In genomic region chr7:158248816-158249215, GRCh38 we compare ENCODE assay signal across 14 cellular contexts.
A peak's percentile ranks its signal among the peaks of the same experiment; 100 is the strongest.
DNase-seq lines count a peak whose midpoint lies in the region; ATAC-seq lines count a peak whose summit lies in the region.
"Had no signal": no experiment of that assay in that cellular context is flagged by ENCODE, and none has a peak within 500 bp of the region (broad histone marks: within the 10 kb centered on the region; RNA-seq: fewer than 3 reads in every experiment).

No MANE protein-coding gene starts in this region.

- H3K36me3 ChIP-seq in HUES64 (ENCODE audit: insufficient read depth, low read length) (no peaks in the 10 kb centered on the region), iPS-20b (ENCODE audit: insufficient read depth, low read depth, low read length) (no peaks in the 10 kb centered on the region)
- H3K36me3 ChIP-seq: BLaER1 treated with 17β-estradiol and CSF1 and Interleukin-3, amounts not matched to agents 10 nM and 100 nM had no signal

- H3K27ac ChIP-seq in HUES64 (ENCODE audit: low read depth, low read length), result no peak overlapping the region
- no peak overlapping the region for H3K27ac ChIP-seq in iPS-20b (ENCODE audit: low read length)
- H3K27ac ChIP-seq: BLaER1 treated with 17β-estradiol and CSF1 and Interleukin-3, amounts not matched to agents 10 nM and 100 nM; KMS-11 had no signal

- DNase-seq in activated effector memory CD4-positive, alpha-beta T cell treated with anti-CD3 and anti-CD28 coated beads, Interleukin-2, amount 50 U/mL, for 16 hours, result peak; percentile 22
- DNase-seq in activated effector memory CD4-positive, alpha-beta T cell treated with Interleukin-2 at 50 U/mL for 16 hours, result no peak
- DNase-seq in SHP77 treated with DMSO at 0.1 percent for 48 hours (lab: John Stamatoyannopoulos, UW), result no peak
- DNase-seq: ACHN; CD4-positive, CD25-positive, alpha-beta regulatory T cell; DMS53; GF-D8; H7 had no signal

- no peak overlapping the region for H3K9ac ChIP-seq in HUES64 (ENCODE audit: low read depth, low read length)
- no peak overlapping the region for H3K9ac ChIP-seq in iPS-20b (ENCODE audit: low read depth, low read length)
- H3K9ac ChIP-seq: BLaER1 treated with 17β-estradiol and CSF1 and Interleukin-3, amounts not matched to agents 10 nM and 100 nM; KMS-11 had no signal

- no peaks in the 10 kb centered on the region for H3K4me1 ChIP-seq in HUES64 (ENCODE audit: insufficient read depth, low read length)
- no peaks in the 10 kb centered on the region for H3K4me1 ChIP-seq in iPS-20b (ENCODE audit: insufficient read depth, low read length)
- H3K4me1 ChIP-seq: BLaER1 treated with 17β-estradiol and CSF1 and Interleukin-3, amounts not matched to agents 10 nM and 100 nM had no signal

- H3K4me3 ChIP-seq in HUES64 (ENCODE audit: low read length) (peak overlapping the region; percentile 29; the same call in 1 of the 2 replicates), iPS-20b (ENCODE audit: low read length) (peak overlapping the region; percentile 57)
- H3K4me3 ChIP-seq: BLaER1 treated with 17β-estradiol and CSF1 and Interleukin-3, amounts not matched to agents 10 nM and 100 nM had no signal

- H3K27me3 ChIP-seq in HUES64 (ENCODE audit: insufficient read depth, low read length), result no peaks in the 10 kb centered on the region
- H3K27me3 ChIP-seq in iPS-20b (ENCODE audit: insufficient read depth, low read length), result no peaks in the 10 kb centered on the region
- H3K27me3 ChIP-seq: BLaER1 treated with 17β-estradiol and CSF1 and Interleukin-3, amounts not matched to agents 10 nM and 100 nM had no signal

- 41% methylated on average over 9 of the region's 10 CpGs for WGBS in HUES64

- ATAC-seq in GM21737 (IDR thresholded peaks at IDR 0.05; ENCODE audit: unreplicated experiment) (no peak), HG03039 (IDR thresholded peaks at IDR 0.05; ENCODE audit: unreplicated experiment) (no peak)

- peaks cover 100% of the 10 kb centered on the region for H3K9me3 ChIP-seq in HUES64 (ENCODE audit: insufficient read depth, low read depth, low read length)
- H3K9me3 ChIP-seq in iPS-20b (ENCODE audit: insufficient read depth, low read depth, low read length), result peaks cover 99% of the 10 kb centered on the region
